8 cellular contexts compared by ENCODE assay signal in the genomic region with DNA sequence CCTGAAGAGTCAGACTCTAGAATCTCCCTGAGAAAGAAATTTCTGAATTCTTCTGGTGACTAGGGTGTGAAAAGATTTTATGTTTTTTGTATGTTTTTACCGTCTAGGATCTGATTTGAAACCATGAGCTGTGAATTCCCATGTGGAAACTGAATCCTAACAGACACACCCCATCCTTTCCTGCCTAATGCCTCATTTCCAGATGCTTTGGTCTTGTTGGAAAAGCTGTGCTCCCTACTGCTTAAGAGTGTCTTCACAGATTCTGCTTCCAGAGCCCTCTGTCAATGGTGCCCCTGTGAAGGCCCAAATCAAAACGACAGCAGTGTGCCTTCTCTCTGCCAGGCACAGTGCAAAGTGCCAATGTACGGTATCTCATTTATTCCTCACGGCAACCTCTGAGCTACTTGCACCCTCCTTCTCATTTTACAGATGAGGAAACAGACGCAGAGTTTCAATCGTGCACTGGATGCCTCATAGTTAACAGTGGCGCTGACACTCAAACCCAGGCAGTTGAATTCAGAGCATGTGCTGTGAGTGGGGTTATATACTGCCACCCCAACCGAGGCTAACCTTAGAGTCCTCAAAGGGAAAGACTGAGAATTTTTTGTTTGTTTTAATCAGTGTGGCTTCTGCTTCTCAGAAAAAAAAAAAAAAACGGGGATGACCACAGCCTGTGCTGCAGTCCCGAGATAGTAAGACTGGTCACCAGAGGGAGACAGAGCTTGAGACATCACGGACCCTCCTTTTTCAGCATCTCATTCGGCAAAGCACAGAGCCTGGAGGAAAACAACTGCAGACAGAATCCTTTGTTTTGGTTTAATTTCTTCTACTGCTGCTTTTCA.
DNase-seq lines count a peak whose midpoint lies in the region; ATAC-seq, FAIRE-seq and TF ChIP-seq lines count a peak whose summit lies in the region.

No MANE protein-coding gene starts in this region.

- H3K4me3 ChIP-seq in GM12878 (no peak overlapping the region), kidney epithelial cell (ENCODE audit: low read depth, low read length) (no peak overlapping the region)
- H3K4me3 ChIP-seq in CD8-positive, alpha-beta T cell (ENCODE audit: low read depth, low read length), result no peak overlapping the region

- no peaks in the 10 kb centered on the region for H3K9me3 ChIP-seq in GM12878 (replicated peaks; ENCODE audit: control insufficient read depth, insufficient read depth, low read length)
- no peaks in the 10 kb centered on the region for H3K9me3 ChIP-seq in CD8-positive, alpha-beta T cell (ENCODE audit: low read length)

- no peaks in the 10 kb centered on the region for H3K79me2 ChIP-seq in GM12878 (ENCODE audit: control insufficient read depth, insufficient read depth, low read length)

- WGBS in GM12878 (ENCODE audit: insufficient coverage, insufficient replicate concordance, low lambda C conversion rate, missing lambda C conversion rate), result 37% methylated on average over 12 of the region's 12 CpGs

- POLR2A ChIA-PET in GM12878 (lab: Charles Lee), result no interaction called here
- POLR2A ChIA-PET in CD8-positive, alpha-beta T cell (lab: Charles Lee), result no interaction called here

- no peaks in the 10 kb centered on the region for H3K4me1 ChIP-seq in GM12878 (ENCODE audit: control insufficient read depth, insufficient read depth, low read length)
- H3K4me1 ChIP-seq in CD8-positive, alpha-beta T cell (ENCODE audit: insufficient read depth, low read length), result no peaks in the 10 kb centered on the region

- DNase-seq in NAMALWA (ENCODE audit: low spot score) (peak; percentile 58), GM12878 (ENCODE audit: low read depth, low spot score) (no peak), kidney epithelial cell (ENCODE audit: low read depth) (no peak), type B pancreatic cell (ENCODE audit: extremely low spot score, unreplicated experiment) (no peak), NCI-H345 treated with DMSO at 0.1 percent for 48 hours (lab: John Stamatoyannopoulos, UW; ENCODE audit: unreplicated experiment) (no peak)
- no peak for DNase-seq in CD8-positive, alpha-beta T cell

- no peak overlapping the region for H3K4me2 ChIP-seq in GM12878 (ENCODE audit: control insufficient read depth, insufficient read depth)

- no peak for TF ChIP-seq POLR2A in GM12878 (IDR thresholded peaks at IDR 0.05; ENCODE audit: low read depth, low read length)

- H3K27me3 Mint-ChIP-seq in type B pancreatic cell, result peaks cover 6% of the 10 kb centered on the region
- no peaks in the 10 kb centered on the region for H3K27me3 Mint-ChIP-seq in CD8-positive, alpha-beta T cell (ENCODE audit: low read depth)

- no peak overlapping the region for H3K9ac ChIP-seq in GM12878 (ENCODE audit: control insufficient read depth, insufficient read depth, low read length)

- peaks cover 29% of the 10 kb centered on the region for H3K4me1 Mint-ChIP-seq in type B pancreatic cell (ENCODE audit: unreplicated experiment)
- no peaks in the 10 kb centered on the region for H3K4me1 Mint-ChIP-seq in CD8-positive, alpha-beta T cell (ENCODE audit: low read depth)

- in situ Hi-C loops in GM12878 (cut with MboI), result loop anchor here (10.0 to 25.0 kb wide), 2 partner anchors 864 to 1112 kb away; no protein-coding TSS in a partner anchor

- H2AFZ ChIP-seq in GM12878 (ENCODE audit: control insufficient read depth, low read depth, low read length), result no peak overlapping the region

- RAD21 ChIA-PET in GM12878 (lab: Charles Lee; ENCODE audit: unreplicated experiment), result interaction anchor here (1.1 kb wide), 1 partner anchor 1106 kb away, joined by 3 read pairs; no protein-coding TSS in a partner anchor

- H3K27me3 ChIP-seq in GM12878 (replicated peaks in 1 of 2; ENCODE audit: control insufficient read depth in 2 of 2, insufficient read depth in 2 of 2, low read length in 1 of 2) (peaks cover 0 to 2% of the 10 kb centered on the region in 2 experiments; a peak in 1 of 4 replicates), kidney epithelial cell (ENCODE audit: control insufficient read depth, insufficient read depth, low read length) (no peaks in the 10 kb centered on the region)
- no peaks in the 10 kb centered on the region for H3K27me3 ChIP-seq in CD8-positive, alpha-beta T cell (ENCODE audit: insufficient read depth, low read length)

- H4K20me1 ChIP-seq in GM12878 (ENCODE audit: control insufficient read depth, insufficient read depth), result no peaks in the 10 kb centered on the region; the same call in 1 of the 2 replicates

- peak; percentile 73 for TF ChIP-seq RAD21 in GM12878 (IDR thresholded peaks at IDR 0.05; ENCODE audit: insufficient read depth, low read depth, low read length)

- no peak overlapping the region for H3K27ac ChIP-seq in 22Rv1
- no peak overlapping the region for H3K27ac ChIP-seq in GM12878 (ENCODE audit: control insufficient read depth, insufficient read depth)
- no peak overlapping the region for H3K27ac ChIP-seq in CD8-positive, alpha-beta T cell (ENCODE audit: low read depth, low read length)

- peak; percentile 79 for ATAC-seq in GM12878
- no peak for ATAC-seq in CD8-positive, alpha-beta T cell

- peak overlapping the region; percentile 22 for H3K27ac Mint-ChIP-seq in type B pancreatic cell
- no peak overlapping the region for H3K27ac Mint-ChIP-seq in CD8-positive, alpha-beta T cell

- no peaks in the 10 kb centered on the region for H3K9me3 Mint-ChIP-seq in type B pancreatic cell
- no peaks in the 10 kb centered on the region for H3K9me3 Mint-ChIP-seq in CD8-positive, alpha-beta T cell

- no peaks in the 10 kb centered on the region for H3K36me3 Mint-ChIP-seq in type B pancreatic cell
- H3K36me3 Mint-ChIP-seq in CD8-positive, alpha-beta T cell, result no peaks in the 10 kb centered on the region

- CTCF ChIA-PET in GM12878 (lab: Yijun Ruan, JAX), result interaction anchor here (1.1 to 1.2 kb wide), 2 partner anchors 16 to 135 kb away, joined by 3 to 4 read pairs; no protein-coding TSS in a partner anchor
- CTCF ChIA-PET in CD8-positive, alpha-beta T cell (lab: Charles Lee), result no interaction called here

- no peak overlapping the region for H3K4me3 Mint-ChIP-seq in type B pancreatic cell
- no peak overlapping the region for H3K4me3 Mint-ChIP-seq in CD8-positive, alpha-beta T cell

- H3K36me3 ChIP-seq in GM12878 (ENCODE audit: control insufficient read depth in 2 of 2, insufficient read depth in 2 of 2, low read length in 1 of 2), result no peaks in the 10 kb centered on the region
- no peaks in the 10 kb centered on the region for H3K36me3 ChIP-seq in kidney epithelial cell (ENCODE audit: control insufficient read depth, insufficient read depth, low read length)
- no peaks in the 10 kb centered on the region for H3K36me3 ChIP-seq in CD8-positive, alpha-beta T cell (ENCODE audit: insufficient read depth, low read length)

- no TSS peak for BruUV-seq in GM12878 (replicated peaks; lab: Mats Ljungman, UMichigan)

- intact Hi-C loops in GM12878 (cut with micrococcal nuclease; ENCODE audit: unreplicated experiment), result loop anchor here (5.0 kb wide), 3 partner anchors 502 to 1112 kb away; no protein-coding TSS in a partner anchor
- intact Hi-C loops in CD8-positive, alpha-beta T cell (cut with DNase I, micrococcal nuclease), result loop anchor here in 1 of 2 experiments (10.0 kb wide), 1 partner anchor 1104 kb away; no protein-coding TSS in a partner anchor

- no peak for FAIRE-seq in GM12878 (lab: Jason Lieb, UNC)

- no peak for TF ChIP-seq EP300 in GM12878 (IDR thresholded peaks at IDR 0.05; ENCODE audit: borderline replicate concordance in 1 of 2, control insufficient read depth in 1 of 2, low read depth in 2 of 2, low read length in 2 of 2)

- SMC1A ChIA-PET in GM12878 (lab: Charles Lee; ENCODE audit: uncharacterized antibody, unreplicated experiment), result interaction anchor here (1.4 kb wide), 1 partner anchor 837 kb away, joined by 3 read pairs; no protein-coding TSS in a partner anchor

- TF ChIP-seq CTCF in 22Rv1 (IDR thresholded peaks at IDR 0.05) (peak; percentile 67), GM12873 (IDR thresholded peaks at IDR 0.05; ENCODE audit: insufficient read depth, low read depth, low read length, missing control alignments) (peak; percentile 58), GM12878 (IDR thresholded peaks at IDR 0.05 in 2 of 3, conservative IDR thresholded peaks at IDR 0.05 in 1 of 3; ENCODE audit: control insufficient read depth in 2 of 3, extremely low read depth in 1 of 3, insufficient read depth in 1 of 3, low read depth in 3 of 3, low read length in 3 of 3) (peak in 2 of 3 experiments; percentile 33 to 56; a peak in 4 of 6 replicates), kidney epithelial cell (IDR thresholded peaks at IDR 0.05; ENCODE audit: insufficient read depth, low read length, poor library complexity, severe bottlenecking) (peak; percentile 60), type B pancreatic cell (conservative IDR thresholded peaks at IDR 0.05) (peak; percentile 81)
- TF ChIP-seq CTCF in CD8-positive, alpha-beta T cell (IDR thresholded peaks at IDR 0.05), result no peak

TF ChIP-seq in GM12878, 131 proteins besides CTCF, POLR2A, EP300 and RAD21:
- no peak for TF ChIP-seq TCF12 (IDR thresholded peaks at IDR 0.05; ENCODE audit: low read depth, low read length)
- no peak for TF ChIP-seq BACH1 (IDR thresholded peaks at IDR 0.05; ENCODE audit: borderline replicate concordance)
- TF ChIP-seq RAD51 (IDR thresholded peaks at IDR 0.05), result no peak
- TF ChIP-seq DPF2 (IDR thresholded peaks at IDR 0.05), result no peak
- no peak for TF ChIP-seq RUNX3 (IDR thresholded peaks at IDR 0.05; ENCODE audit: low read length)
- TF ChIP-seq SMC3 (IDR thresholded peaks at IDR 0.05; ENCODE audit: borderline replicate concordance, low read length), result peak; percentile 47; the same call in 1 of the 2 replicates
- TF ChIP-seq ZNF384 (IDR thresholded peaks at IDR 0.05; ENCODE audit: borderline replicate concordance, low read depth, low read length), result peak; percentile 71
